Comparison of ENCODE assay signal across 12 cellular contexts in genomic region chr1:172344444-172344843, GRCh38.
DNase-seq lines count a peak whose midpoint lies in the region; ATAC-seq and TF ChIP-seq lines count a peak whose summit lies in the region.
"Had no signal": no experiment of that assay in that cellular context is flagged by ENCODE, and none has a peak within 500 bp of the region (broad histone marks: within the 10 kb centered on the region; RNA-seq: fewer than 3 reads in every experiment).

No MANE protein-coding gene starts in this region.

- TF ChIP-seq CTCF in IMR-90 (conservative IDR thresholded peaks at IDR 0.05; ENCODE audit: low read depth, low read length) (no peak), right atrium auricular region (IDR thresholded peaks at IDR 0.05) (no peak), spleen (IDR thresholded peaks at IDR 0.05 in 8 of 11, conservative IDR thresholded peaks at IDR 0.05 in 3 of 11) (no peak)

- no peak overlapping the region; the same call in 1 of the 2 replicates for H3K4me2 ChIP-seq in IMR-90 (ENCODE audit: low read depth, low read length)

- H2BK5ac ChIP-seq in IMR-90 (ENCODE audit: low read depth, low read length, poor library complexity, severe bottlenecking): no peak overlapping the region

- peak overlapping the region; percentile 56 for H2BK120ac ChIP-seq in IMR-90 (ENCODE audit: low read depth, low read length)

- no peak overlapping the region for H3K9ac ChIP-seq in IMR-90 (ENCODE audit: low read depth, low read length)

- CTCF ChIA-PET in IMR-90 (lab: Yijun Ruan, JAX): interaction anchor here (0.6 to 1.0 kb wide), 2 partner anchors 178 to 278 kb away, joined by 3 to 5 read pairs; no protein-coding TSS in a partner anchor

- peak overlapping the region; percentile 35 for H4K5ac ChIP-seq in IMR-90 (ENCODE audit: low read depth, low read length)

- H3K27me3 ChIP-seq in IMR-90 (ENCODE audit: control insufficient read depth, insufficient read depth, low read length) (no peaks in the 10 kb centered on the region), SJSA1 (replicated peaks) (no peaks in the 10 kb centered on the region), right atrium auricular region (no peaks in the 10 kb centered on the region), spleen (replicated peaks in 1 of 7) (no peaks in the 10 kb centered on the region)

- dilution Hi-C loops in IMR-90 (cut with HindIII; ENCODE audit: low sequenced_read_pairs, unreplicated experiment): no loop called here

- H3K79me1 ChIP-seq in IMR-90 (ENCODE audit: low read depth in 1 of 2, low read length in 2 of 2): no peaks in the 10 kb centered on the region

- H4K20me1 ChIP-seq in IMR-90 (ENCODE audit: insufficient read depth, low read length): no peaks in the 10 kb centered on the region

- no peaks in the 10 kb centered on the region; the same call in 1 of the 2 replicates for H3K9me3 ChIP-seq in IMR-90 (ENCODE audit: control insufficient read depth, insufficient read depth, low read length)
- H3K9me3 ChIP-seq in SJSA1 (replicated peaks): no peaks in the 10 kb centered on the region
- peaks cover 7 to 13% of the 10 kb centered on the region in 2 donors for H3K9me3 ChIP-seq in right atrium auricular region
- peaks cover 0 to 25% (median 20%) of the 10 kb centered on the region in 8 donors for H3K9me3 ChIP-seq in spleen

- intact Hi-C loops in IMR-90 (cut with micrococcal nuclease): no loop called here
- intact Hi-C loops in spleen (cut with DNase I; ENCODE audit: low total_unique reads): no loop called here

- TF ChIP-seq RAD21 in IMR-90 (IDR thresholded peaks at IDR 0.05; ENCODE audit: low read length): no peak

- BruUV-seq in IMR-90 (replicated peaks; lab: Mats Ljungman, UMichigan): no TSS peak

- no peak overlapping the region for H2AFZ ChIP-seq in IMR-90 (replicated peaks; ENCODE audit: low read length, poor library complexity)

- peak overlapping the region in 1 of 2 experiments; percentile 18; a peak in 1 of 4 replicates for H4K8ac ChIP-seq in IMR-90 (ENCODE audit: low read depth in 2 of 2, low read length in 2 of 2)

- in situ Hi-C loops in IMR-90 (cut with MboI; ENCODE audit: low sequenced_read_pairs): no loop called here

- no peaks in the 10 kb centered on the region for H3K9me1 ChIP-seq in IMR-90 (ENCODE audit: insufficient read depth, low read length)

- no peak overlapping the region for H2BK15ac ChIP-seq in IMR-90 (ENCODE audit: low read depth, low read length)

- H3K36me3 ChIP-seq in IMR-90 (ENCODE audit: control insufficient read depth, insufficient read depth, low read length) (no peaks in the 10 kb centered on the region), SJSA1 (no peaks in the 10 kb centered on the region), right atrium auricular region (no peaks in the 10 kb centered on the region), spleen (no peaks in the 10 kb centered on the region)

- POLR2A ChIA-PET in IMR-90 (lab: Charles Lee; ENCODE audit: unreplicated experiment): interaction anchor here (0.9 kb wide), 1 partner anchor 14 kb away, joined by 3 read pairs; no protein-coding TSS in a partner anchor

- no peak overlapping the region for H3K14ac ChIP-seq in IMR-90 (replicated peaks; ENCODE audit: low read depth, low read length)

- 0 out of 2 replicates have a peak overlapping the region, but pooled peaks have one; percentile 29 for H3K27ac ChIP-seq in IMR-90 (ENCODE audit: insufficient read depth, low read length)
- H3K27ac ChIP-seq in SJSA1: peak overlapping the region; percentile 95
- H3K27ac ChIP-seq in right atrium auricular region: peak overlapping the region; percentile 39 to 72
- peak overlapping the region in 5 of 8 donors; percentile 2 to 58 (median 51) for H3K27ac ChIP-seq in spleen

- peaks cover 9% of the 10 kb centered on the region for H3K4me1 ChIP-seq in IMR-90 (ENCODE audit: control insufficient read depth, insufficient read depth, low read length)
- H3K4me1 ChIP-seq in SJSA1 (replicated peaks): peaks cover 27% of the 10 kb centered on the region
- H3K4me1 ChIP-seq in right atrium auricular region: no peaks in the 10 kb centered on the region
- peaks cover 0 to 37% (median 29%) of the 10 kb centered on the region in 6 donors for H3K4me1 ChIP-seq in spleen

- H3K23ac ChIP-seq in IMR-90 (ENCODE audit: low read depth, low read length): no peak overlapping the region

- no peak for ATAC-seq in IMR-90 (ENCODE audit: low read depth)
- ATAC-seq in GM18505 (IDR thresholded peaks at IDR 0.05; ENCODE audit: unreplicated experiment): no peak
- ATAC-seq in HG03439 (IDR thresholded peaks at IDR 0.05; ENCODE audit: unreplicated experiment): no peak

- H3K4me3 ChIP-seq in IMR-90 (ENCODE audit: insufficient read depth, low read depth, low read length) (no peak overlapping the region), SJSA1 (no peak overlapping the region), right atrium auricular region (no peak overlapping the region), spleen (no peak overlapping the region)

- peak overlapping the region; percentile 38; the same call in 1 of the 2 replicates for H2BK20ac ChIP-seq in IMR-90 (ENCODE audit: low read depth, low read length)

- H2AK5ac ChIP-seq in IMR-90 (ENCODE audit: low read depth, low read length): peak overlapping the region; percentile 67; the same call in 1 of the 2 replicates

- H4K91ac ChIP-seq in IMR-90 (ENCODE audit: insufficient read depth, low read depth, low read length): peak overlapping the region; percentile 14; the same call in 1 of the 2 replicates

- WGBS in IMR-90 (ENCODE audit: extremely low coverage in 2 of 2, insufficient read length in 1 of 2), 2 experiments: no CpG with 5 or more reads among the region's 7 CpGs
- WGBS in spleen, 5 donors: 88 to 94% (median 90%) methylated on average over 7 of the region's 7 CpGs

- H3K56ac ChIP-seq in IMR-90 (ENCODE audit: extremely low read depth, insufficient read depth, low read length): no peak overlapping the region

- DNase-seq in IMR-90 (no peak), SJSA1 (ENCODE audit: low read depth in 1 of 2, low spot score in 2 of 2) (no peak), right atrium auricular region (ENCODE audit: low spot score) (no peak), spleen (no peak), SHP77 treated with DMSO at 0.1 percent for 48 hours (lab: John Stamatoyannopoulos, UW) (no peak)
- DNase-seq in stimulated activated CD4-positive, alpha-beta T cell treated with anti-CD3 and anti-CD28 coated beads, Interleukin-12 subunit alpha, Interleukin-12 subunit beta, amount 100 ng/mL, for 4 hours: no peak
- DNase-seq: activated T-cell treated with anti-CD3 and anti-CD28 coated beads, Interleukin-2, amount 50 U/mL, for 24 hours; CD4-positive, alpha-beta memory T cell; NCI-H1436; stimulated activated CD4-positive, alpha-beta T cell treated with anti-CD3 and anti-CD28 coated beads, Interleukin-2, amount 100 ng/mL, for 48 hours had no signal

- peak overlapping the region; percentile 18; the same call in 1 of the 2 replicates for H3K4ac ChIP-seq in IMR-90 (ENCODE audit: low read depth, low read length)

- peak overlapping the region; percentile 63 for H3K18ac ChIP-seq in IMR-90 (ENCODE audit: low read depth, low read length)

- TF ChIP-seq POLR2A in IMR-90 (IDR thresholded peaks at IDR 0.05; ENCODE audit: low read depth, low read length): no peak
- no peak for TF ChIP-seq POLR2A in spleen (IDR thresholded peaks at IDR 0.05)
- no peak for TF ChIP-seq POLR2A in GM18505 (IDR thresholded peaks at IDR 0.05; ENCODE audit: borderline replicate concordance, extremely low read depth, insufficient read depth, insufficient read length)

- H2AK9ac ChIP-seq in IMR-90 (replicated peaks; ENCODE audit: low read depth, low read length, poor library complexity): no peak overlapping the region

TF ChIP-seq in IMR-90, 13 proteins besides CTCF, POLR2A, EP300 and RAD21:
- no peak for TF ChIP-seq CEBPB (IDR thresholded peaks at IDR 0.05; ENCODE audit: low read depth, low read length)
- no peak for TF ChIP-seq USF2 (IDR thresholded peaks at IDR 0.05; ENCODE audit: low read depth, low read length)
- no peak for TF ChIP-seq BHLHE40 (IDR thresholded peaks at IDR 0.05; ENCODE audit: low read depth, low read length)
- TF ChIP-seq RFX5 (IDR thresholded peaks at IDR 0.05; ENCODE audit: low read depth, low read length): no peak
- TF ChIP-seq FOS (IDR thresholded peaks at IDR 0.05; ENCODE audit: low read depth, low read length): no peak
- no peak for TF ChIP-seq MXI1 (IDR thresholded peaks at IDR 0.05; ENCODE audit: borderline replicate concordance, low read depth, low read length)

Comparison
In these comparisons a context has a peak if more than half of its experiments do, and no peak if none do; other contexts are left out.
1. H3K27ac ChIP-seq: peak in every context shown above with its lines; median percentile 95 in SJSA1; 56 in right atrium auricular region; 51 in spleen; 29 in IMR-90.